2 cellular contexts compared by ENCODE assay signal in the genomic region with DNA sequence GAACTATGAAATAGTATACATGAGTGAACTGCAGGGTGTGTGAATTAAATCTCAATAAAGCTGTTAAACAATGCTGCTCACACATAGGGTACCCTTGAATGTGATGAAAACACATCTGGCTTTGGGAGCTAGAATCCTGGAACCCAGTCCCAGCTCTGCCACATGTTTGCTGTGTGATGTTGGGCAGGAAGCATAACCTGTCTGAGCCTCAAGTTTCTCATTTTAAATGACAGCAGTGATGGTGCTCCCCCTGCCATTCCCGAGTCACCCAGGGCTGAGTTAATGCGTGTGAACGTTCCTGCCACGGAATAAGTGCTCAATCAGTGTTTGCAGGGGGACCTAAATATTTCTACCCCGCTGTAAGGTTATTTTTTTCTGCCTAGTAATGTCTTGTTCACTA.
A peak's percentile ranks its signal among the peaks of the same experiment; 100 is the strongest.
TF ChIP-seq lines count a peak whose summit lies in the region.

No MANE protein-coding gene starts in this region.

TF ChIP-seq in IMR-90, 13 proteins besides CTCF, POLR2A, EP300 and RAD21:
- TF ChIP-seq USF2 (IDR thresholded peaks at IDR 0.05; ENCODE audit: low read depth, low read length), result no peak
- no peak for TF ChIP-seq MAFK (IDR thresholded peaks at IDR 0.05; ENCODE audit: low read depth, low read length)
- TF ChIP-seq NFE2L2 (IDR thresholded peaks at IDR 0.05; ENCODE audit: low read depth, low read length), result no peak
- no peak for TF ChIP-seq RFX5 (IDR thresholded peaks at IDR 0.05; ENCODE audit: low read depth, low read length)
- TF ChIP-seq, protein P1, sequence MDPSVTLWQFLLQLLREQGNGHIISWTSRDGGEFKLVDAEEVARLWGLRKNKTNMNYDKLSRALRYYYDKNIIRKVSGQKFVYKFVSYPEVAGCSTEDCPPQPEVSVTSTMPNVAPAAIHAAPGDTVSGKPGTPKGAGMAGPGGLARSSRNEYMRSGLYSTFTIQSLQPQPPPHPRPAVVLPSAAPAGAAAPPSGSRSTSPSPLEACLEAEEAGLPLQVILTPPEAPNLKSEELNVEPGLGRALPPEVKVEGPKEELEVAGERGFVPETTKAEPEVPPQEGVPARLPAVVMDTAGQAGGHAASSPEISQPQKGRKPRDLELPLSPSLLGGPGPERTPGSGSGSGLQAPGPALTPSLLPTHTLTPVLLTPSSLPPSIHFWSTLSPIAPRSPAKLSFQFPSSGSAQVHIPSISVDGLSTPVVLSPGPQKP (IDR thresholded peaks at IDR 0.05; ENCODE audit: borderline replicate concordance, low read depth, low read length), result no peak
- no peak for TF ChIP-seq MXI1 (IDR thresholded peaks at IDR 0.05; ENCODE audit: borderline replicate concordance, low read depth, low read length)
- no peak for TF ChIP-seq SMC3 (IDR thresholded peaks at IDR 0.05; ENCODE audit: low read depth, low read length)
- no peak for TF ChIP-seq FOS (IDR thresholded peaks at IDR 0.05; ENCODE audit: low read depth, low read length)
- no peak for TF ChIP-seq BHLHE40 (IDR thresholded peaks at IDR 0.05; ENCODE audit: low read depth, low read length)
- TF ChIP-seq CEBPB (IDR thresholded peaks at IDR 0.05; ENCODE audit: low read depth, low read length), result no peak
- TF ChIP-seq MAZ (IDR thresholded peaks at IDR 0.05; ENCODE audit: borderline replicate concordance, low read depth, low read length), result no peak
- no peak for TF ChIP-seq CHD1 (IDR thresholded peaks at IDR 0.05; ENCODE audit: low read depth, low read length)
- TF ChIP-seq RCOR1 (IDR thresholded peaks at IDR 0.05; ENCODE audit: insufficient replicate concordance, low read length), result no peak

TF ChIP-seq in K562, 482 proteins besides CTCF, POLR2A, EP300 and RAD21:
- TF ChIP-seq MCM7 (IDR thresholded peaks at IDR 0.05) (no peak), EHMT2 (IDR thresholded peaks at IDR 0.05) (no peak), RHOXF2B (CRISPR knock-in tag; conservative IDR thresholded peaks at IDR 0.05) (no peak), HDAC3 (IDR thresholded peaks at IDR 0.05; ENCODE audit: borderline replicate concordance, partially characterized antibody) (no peak), RBM25 (IDR thresholded peaks at IDR 0.05; ENCODE audit: low read depth, low read length, severe bottlenecking) (peak; percentile 22), MNT (conservative IDR thresholded peaks at IDR 0.05) (no peak), TBL1XR1 (IDR thresholded peaks at IDR 0.05; ENCODE audit: low read length in 2 of 2) (no peak)
